Comparison of ENCODE assay signal across 1 cellular context in genomic region chr12:57610553-57611115, GRCh38.
TF ChIP-seq lines count a peak whose summit lies in the region.

No MANE protein-coding gene starts in this region.

TF ChIP-seq in GM23338, 12 proteins besides CTCF, POLR2A, EP300 and RAD21 (continued from another document):
- no peak for TF ChIP-seq ZNF462 (CRISPR knock-in tag; IDR thresholded peaks at IDR 0.05)
- TF ChIP-seq REST (IDR thresholded peaks at IDR 0.05; ENCODE audit: unreplicated experiment): no peak
- TF ChIP-seq EZH2 (IDR thresholded peaks at IDR 0.05; ENCODE audit: low read depth, unreplicated experiment): no peak
- TF ChIP-seq CREB1 (CRISPR knock-in tag; IDR thresholded peaks at IDR 0.05; ENCODE audit: low read depth): no peak
- TF ChIP-seq POLR2AphosphoS5 (IDR thresholded peaks at IDR 0.05; ENCODE audit: low read depth): no peak; the same call in 1 of the 2 replicates
- TF ChIP-seq JUNB (IDR thresholded peaks at IDR 0.05; ENCODE audit: unreplicated experiment): no peak
- TF ChIP-seq ZNF331 (CRISPR knock-in tag; IDR thresholded peaks at IDR 0.05; ENCODE audit: low read depth): no peak
- TF ChIP-seq ETS1 (IDR thresholded peaks at IDR 0.05): no peak
- no peak for TF ChIP-seq EZH2phosphoT487 (IDR thresholded peaks at IDR 0.05; ENCODE audit: unreplicated experiment)
- TF ChIP-seq STAT1 (IDR thresholded peaks at IDR 0.05; ENCODE audit: unreplicated experiment): no peak
